In the genomic region with DNA sequence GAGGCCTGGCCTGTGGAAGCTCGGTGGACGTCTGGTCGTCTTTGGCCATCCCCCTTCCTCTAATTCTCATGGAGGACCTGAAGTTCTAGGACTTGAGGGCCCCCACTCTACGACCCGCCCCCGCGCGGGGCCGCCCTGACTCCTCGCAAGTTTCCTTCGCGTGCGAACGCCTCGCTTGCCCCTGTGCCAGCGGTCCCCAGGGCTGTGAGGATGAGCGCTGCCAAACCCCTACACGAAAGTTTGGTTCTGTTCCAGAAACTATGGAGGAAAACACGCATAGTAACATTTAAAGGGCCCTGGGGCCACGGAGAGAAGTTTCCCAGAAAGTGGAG, we compare ENCODE assay signal across 8 cellular contexts. TPM values are rescaled to one million over a fixed set of nuclear protein-coding genes. Genes with fewer than 3 reads are reported as not detected.
DNase-seq lines count a peak whose midpoint lies in the region; ATAC-seq, FAIRE-seq and TF ChIP-seq lines count a peak whose summit lies in the region.

No MANE protein-coding gene starts in this region.

- H3K4me2 ChIP-seq in OCI-LY7 (ENCODE audit: low read length) = no peak overlapping the region

- no peaks in the 10 kb centered on the region for H3K79me2 ChIP-seq in OCI-LY7 (ENCODE audit: insufficient read depth, low read depth, low read length)

- intact Hi-C loops in pancreas (cut with DNase I) (no loop called here), OCI-LY7 (cut with micrococcal nuclease; ENCODE audit: unreplicated experiment) (no loop called here)

- H3K4me1 ChIP-seq in pancreas (peaks cover 3 to 24% (median 11%) of the 10 kb centered on the region in 3 donors), OCI-LY7 (ENCODE audit: insufficient read depth, low read length, poor library complexity, severe bottlenecking) (no peaks in the 10 kb centered on the region)

- DNase-seq in T1000 (lab: John Stamatoyannopoulos, UW) = peak; percentile 79
- peak; percentile 79 for DNase-seq in fibroblast of peridontal ligament (ENCODE audit: extremely low read depth)
- no peak for DNase-seq in pancreas
- no peak for DNase-seq in OCI-LY7 (ENCODE audit: low spot score)
- no peak for DNase-seq in NCI-H2107 (lab: John Stamatoyannopoulos, UW)
- no peak for DNase-seq in erythroblast (lab: John Stamatoyannopoulos, UW)

- POLR2A ChIA-PET in OCI-LY7 (lab: Charles Lee) = no interaction called here

- WGBS in pancreas, 2 donors = 2 to 3% methylated on average over 20 of the region's 20 CpGs

- TF ChIP-seq POLR2A in erythroblast (IDR thresholded peaks at IDR 0.05; ENCODE audit: low read length) = no peak

- H3K27ac ChIP-seq in pancreas = peak overlapping the region; percentile 65 to 92 (median 86)
- H3K27ac ChIP-seq in OCI-LY7 (ENCODE audit: low read depth, low read length, poor library complexity, severe bottlenecking) = no peak overlapping the region

- H3K9me2 ChIP-seq in OCI-LY7 (ENCODE audit: insufficient read depth, low read length) = no peaks in the 10 kb centered on the region

- CTCF ChIA-PET in OCI-LY7 (lab: Charles Lee; ENCODE audit: unreplicated experiment) = no interaction called here

- no TSS peak for BruUV-seq in OCI-LY7 (replicated peaks; lab: Mats Ljungman, UMichigan)

- TF ChIP-seq CTCF in pancreas (IDR thresholded peaks at IDR 0.05) = no peak
- TF ChIP-seq CTCF in OCI-LY7 (conservative IDR thresholded peaks at IDR 0.05; ENCODE audit: low read length) = no peak

- H3K9me3 ChIP-seq in pancreas (no peaks in the 10 kb centered on the region), OCI-LY7 (ENCODE audit: low read length) (no peaks in the 10 kb centered on the region)

- H4K20me1 ChIP-seq in OCI-LY7 (ENCODE audit: insufficient read depth, low read length) = no peaks in the 10 kb centered on the region

- no peak for FAIRE-seq in pancreas (lab: Jason Lieb, UNC)

- no peaks in the 10 kb centered on the region for H3K27me3 ChIP-seq in pancreas

- ATAC-seq in GM19463 (IDR thresholded peaks at IDR 0.05; ENCODE audit: unreplicated experiment) = peak; percentile 10
- ATAC-seq in pancreas = peak in 1 of 4 donors; percentile 1
- no peak for ATAC-seq in GM19397 (IDR thresholded peaks at IDR 0.05; ENCODE audit: unreplicated experiment)

- H3K4me3 ChIP-seq in pancreas (peak overlapping the region; percentile 74 to 87 (median 82)), OCI-LY7 (ENCODE audit: low read depth, low read length, poor library complexity, severe bottlenecking) (no peak overlapping the region)

- no peaks in the 10 kb centered on the region for H3K36me3 ChIP-seq in pancreas
- H3K36me3 ChIP-seq in OCI-LY7 (ENCODE audit: insufficient read depth, low read length) = no peaks in the 10 kb centered on the region

- H2AFZ ChIP-seq in OCI-LY7 (ENCODE audit: low read length) = no peak overlapping the region

RNA-seq across cellular contexts. Expression of a gene that starts 0.3 kb away (rescaled TPM):
- total RNA-seq in pancreas = 10 to 100 TPM; 16.0 to 39.8 (median 23.2) TPM
- 10 to 100 TPM in 1 of 2 donors, 1 to 10 TPM in 1; 7.3 to 19.7 TPM for polyA plus RNA-seq in pancreas
- total RNA-seq in OCI-LY7 (2014; rRNA removed; shearing (Covaris generic)) = not detected in 2 replicates
- total RNA-seq in OCI-LY7 (2022) = 0.10 TPM in 1 of 2 replicates, not detected in the other

Comparison
In these comparisons a context has a peak if more than half of its experiments do, and no peak if none do; other contexts are left out.
1. DNase-seq: peak in T1000 (single experiment) and fibroblast of peridontal ligament (single experiment); none in pancreas (0 of 6), OCI-LY7 (single experiment), NCI-H2107 (single experiment) and erythroblast (0 of 2).
2. RNA of a gene that starts 0.3 kb away (total RNA-seq): 16.0 to 39.8 TPM in pancreas; 0.10 TPM in OCI-LY7; every median in the first group is over 10 times any median in the second.